Comparison of ENCODE assay signal across 9 cellular contexts in the genomic region with DNA sequence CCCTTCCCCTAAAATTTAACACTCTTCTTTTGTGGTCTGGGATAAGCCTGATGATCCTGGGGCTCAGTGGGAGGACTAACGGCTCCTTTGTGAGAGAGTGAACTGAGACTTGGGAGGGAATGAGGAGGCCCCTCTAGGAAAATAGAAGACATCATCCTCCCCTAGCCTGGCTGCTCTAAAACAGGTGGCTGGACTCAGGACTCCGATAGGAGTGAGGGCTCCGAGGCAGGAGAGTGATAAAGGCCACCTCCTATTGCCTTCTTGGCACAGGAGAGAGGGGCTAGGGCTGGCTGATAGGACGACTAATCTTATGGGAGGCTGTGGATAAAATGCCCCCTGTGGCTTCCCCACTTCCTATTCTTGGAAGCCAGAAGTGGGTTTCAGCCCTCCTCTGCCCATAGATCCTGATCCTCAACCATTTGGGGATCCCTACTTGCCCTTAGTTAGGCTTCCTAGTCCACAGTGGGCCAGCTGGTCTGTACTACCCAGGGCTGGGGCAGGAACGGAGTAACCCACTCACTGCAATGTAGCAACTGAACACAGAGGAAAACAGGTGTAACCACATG. TPM values are rescaled to one million over a fixed set of nuclear protein-coding genes. Genes with fewer than 3 reads are reported as not detected.
DNase-seq lines count a peak whose midpoint lies in the region; ATAC-seq and TF ChIP-seq lines count a peak whose summit lies in the region.
"Had no signal": no experiment of that assay in that cellular context is flagged by ENCODE, and none has a peak within 500 bp of the region (broad histone marks: within the 10 kb centered on the region; RNA-seq: fewer than 3 reads in every experiment).

No MANE protein-coding gene starts in this region.

- H3K27ac ChIP-seq in DOHH2 (ENCODE audit: low read depth, low read length) (no peak overlapping the region), OCI-LY7 (ENCODE audit: low read depth, low read length, poor library complexity, severe bottlenecking) (peak overlapping the region; percentile 82), osteoblast (ENCODE audit: low read depth, low read length) (no peak overlapping the region)

- H3K4me3 Mint-ChIP-seq in central memory CD8-positive, alpha-beta T cell, result peak overlapping the region; percentile 87

- ATAC-seq in central memory CD8-positive, alpha-beta T cell (replicated peaks; ENCODE audit: extremely low read depth, poor library complexity, severe bottlenecking), result no peak
- ATAC-seq in GM18517 (IDR thresholded peaks at IDR 0.05; ENCODE audit: unreplicated experiment), result no peak

- CTCF ChIA-PET in OCI-LY7 (lab: Charles Lee; ENCODE audit: unreplicated experiment), result interaction anchor here (0.7 to 2.1 kb wide), 2 partner anchors 9 to 28 kb away, joined by 3 to 19 read pairs; a partner anchor contains a TSS

- H3K9me2 ChIP-seq in DOHH2 (replicated peaks; ENCODE audit: control insufficient read depth, low read length) (no peaks in the 10 kb centered on the region), OCI-LY7 (ENCODE audit: insufficient read depth, low read length) (no peaks in the 10 kb centered on the region)

- peak overlapping the region; percentile 73; the same call in 1 of the 2 replicates for H2AFZ ChIP-seq in OCI-LY7 (ENCODE audit: low read length)
- H2AFZ ChIP-seq in osteoblast (ENCODE audit: low read length), result no peak overlapping the region

- H3K9me3 ChIP-seq in DOHH2 (ENCODE audit: control insufficient read depth, insufficient read depth, low read length) (no peaks in the 10 kb centered on the region), OCI-LY7 (ENCODE audit: low read length) (no peaks in the 10 kb centered on the region), osteoblast (ENCODE audit: low read depth, low read length) (no peaks in the 10 kb centered on the region)

- H3K36me3 ChIP-seq in DOHH2 (ENCODE audit: control insufficient read depth, low read length) (no peaks in the 10 kb centered on the region), OCI-LY7 (ENCODE audit: insufficient read depth, low read length) (no peaks in the 10 kb centered on the region), osteoblast (ENCODE audit: insufficient read depth, low read length) (no peaks in the 10 kb centered on the region)

- no peaks in the 10 kb centered on the region for H3K9me3 Mint-ChIP-seq in central memory CD8-positive, alpha-beta T cell

- peaks cover 18% of the 10 kb centered on the region for H3K27me3 ChIP-seq in DOHH2 (ENCODE audit: control insufficient read depth, low read length)
- H3K27me3 ChIP-seq in osteoblast (ENCODE audit: insufficient read depth, low read length), result peaks cover 13% of the 10 kb centered on the region

- H3K4me1 ChIP-seq in DOHH2 (ENCODE audit: control insufficient read depth, low read length) (peaks cover 25% of the 10 kb centered on the region), OCI-LY7 (ENCODE audit: insufficient read depth, low read length, poor library complexity, severe bottlenecking) (peaks cover 28% of the 10 kb centered on the region), osteoblast (ENCODE audit: insufficient read depth, low read length) (peaks cover 14% of the 10 kb centered on the region)

- H4K20me1 ChIP-seq in DOHH2 (ENCODE audit: control insufficient read depth, insufficient read depth, low read depth, low read length) (no peaks in the 10 kb centered on the region), OCI-LY7 (ENCODE audit: insufficient read depth, low read length) (no peaks in the 10 kb centered on the region), osteoblast (ENCODE audit: insufficient read depth, low read length) (no peaks in the 10 kb centered on the region)

- POLR2A ChIA-PET in OCI-LY7 (lab: Charles Lee), result interaction anchor here (8.6 kb wide), 1 partner anchor 27 kb away, joined by 50 read pairs; a partner anchor contains a TSS

- DNase-seq in OCI-LY7 (ENCODE audit: low spot score) (peak; percentile 86), osteoblast (ENCODE audit: insufficient read length, low spot score, missing footprints) (peak; percentile 54), NCI-H1105 (lab: John Stamatoyannopoulos, UW) (no peak), COLO668 (lab: John Stamatoyannopoulos, UW; ENCODE audit: unreplicated experiment) (no peak)
- no peak for DNase-seq in central memory CD8-positive, alpha-beta T cell (ENCODE audit: low spot score in 2 of 2)
- DNase-seq in stimulated activated CD4-positive, alpha-beta T cell treated with anti-CD3 and anti-CD28 coated beads, Interleukin-2, amount 100 ng/mL, for 24 hours, result no peak
- DNase-seq: NCI-H446 had no signal

- TF ChIP-seq CTCF in DOHH2 (IDR thresholded peaks at IDR 0.05; ENCODE audit: low read depth, low read length, poor library complexity, severe bottlenecking) (no peak), OCI-LY7 (conservative IDR thresholded peaks at IDR 0.05; ENCODE audit: low read length) (no peak), osteoblast (IDR thresholded peaks at IDR 0.05; ENCODE audit: extremely low read depth, low read depth, low read length) (no peak)

- no TSS peak for BruUV-seq in OCI-LY7 (replicated peaks; lab: Mats Ljungman, UMichigan)

- H3K27ac Mint-ChIP-seq in central memory CD8-positive, alpha-beta T cell (ENCODE audit: low read depth), result peak overlapping the region; percentile 95

- no peak overlapping the region for H3K4me3 ChIP-seq in DOHH2 (ENCODE audit: low read length)
- H3K4me3 ChIP-seq in OCI-LY7 (ENCODE audit: low read depth, low read length, poor library complexity, severe bottlenecking), result peak overlapping the region; percentile 65
- no peak overlapping the region for H3K4me3 ChIP-seq in osteoblast (ENCODE audit: insufficient read depth, low read length)

- H3K36me3 Mint-ChIP-seq in central memory CD8-positive, alpha-beta T cell (ENCODE audit: insufficient read depth), result peaks cover 22% of the 10 kb centered on the region

- intact Hi-C loops in OCI-LY7 (cut with micrococcal nuclease; ENCODE audit: unreplicated experiment), result no loop called here

- peaks cover 36% of the 10 kb centered on the region for H3K4me1 Mint-ChIP-seq in central memory CD8-positive, alpha-beta T cell

- H3K27me3 Mint-ChIP-seq in central memory CD8-positive, alpha-beta T cell, result no peaks in the 10 kb centered on the region

- H3F3A ChIP-seq in DOHH2 (ENCODE audit: control insufficient read depth, insufficient read depth), result no peaks in the 10 kb centered on the region

- H3K79me2 ChIP-seq in DOHH2 (ENCODE audit: control insufficient read depth, low read length) (no peaks in the 10 kb centered on the region), OCI-LY7 (ENCODE audit: insufficient read depth, low read depth, low read length) (no peaks in the 10 kb centered on the region), osteoblast (ENCODE audit: insufficient read depth, low read length) (no peaks in the 10 kb centered on the region)

- H3K4me2 ChIP-seq in DOHH2 (ENCODE audit: low read length) (peak overlapping the region; percentile 69), OCI-LY7 (ENCODE audit: low read length) (peak overlapping the region; percentile 88), osteoblast (ENCODE audit: insufficient read depth, low read length) (no peak overlapping the region)

RNA-seq across cellular contexts. Expression of a gene that starts 1.4 kb away (rescaled TPM):
- 16.0 TPM in 2 replicates for total RNA-seq in OCI-LY7 (2014; rRNA removed; shearing (Covaris generic))
- total RNA-seq in OCI-LY7 (2022) (28.5 and 30.6 TPM in 2 replicates), osteoblast (0.72 and 0.88 TPM in 2 replicates)

RNA-seq across cellular contexts. Expression of a gene that starts 27.7 kb away (rescaled TPM):
- total RNA-seq in OCI-LY7 (2014; rRNA removed; shearing (Covaris generic)), result 26.4 and 28.8 TPM in 2 replicates
- total RNA-seq in OCI-LY7 (2022) (23.8 and 30.9 TPM in 2 replicates), osteoblast (18.6 and 23.5 TPM in 2 replicates)

RNA-seq across cellular contexts. Expression of a gene that starts 43.7 kb away (rescaled TPM):
- not detected in 2 replicates for total RNA-seq in OCI-LY7 (2014; rRNA removed; shearing (Covaris generic))
- 1.4 and 2.2 TPM in 2 replicates for total RNA-seq in OCI-LY7 (2022)
- 0.59 TPM in 1 of 2 replicates, not detected in the other for total RNA-seq in osteoblast

Comparison
In these comparisons a context has a peak if more than half of its experiments do, and no peak if none do; other contexts are left out.
1. DNase-seq: peak in OCI-LY7 (single experiment) and osteoblast (single experiment); none in central memory CD8-positive, alpha-beta T cell (0 of 2), NCI-H1105 (single experiment), stimulated activated CD4-positive, alpha-beta T cell treated with anti-CD3 and anti-CD28 coated beads, Interleukin-2, amount 100 ng/mL, for 24 hours (0 of 2) and COLO668 (single experiment).